ENCODE assay signal across 24 cellular contexts in the genomic region with DNA sequence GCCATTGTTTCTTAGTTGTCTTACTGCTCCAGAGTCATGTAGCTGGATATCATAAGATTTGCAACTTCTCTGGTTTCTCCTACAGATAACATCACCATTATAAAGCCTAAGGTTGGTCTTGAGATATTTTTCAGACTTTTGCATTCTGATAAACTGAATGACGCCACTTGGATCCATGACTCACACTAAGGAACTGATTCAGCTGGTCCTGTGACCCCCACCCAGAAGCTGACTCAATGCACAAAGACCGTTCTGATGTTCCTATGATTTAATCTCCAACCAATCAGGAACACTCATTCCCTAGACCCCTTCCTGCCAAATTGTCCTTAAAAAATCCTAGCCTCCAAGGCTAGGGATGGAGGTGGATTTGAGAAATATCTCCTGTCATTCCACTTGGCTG.
A peak's percentile ranks its signal among the peaks of the same experiment; 100 is the strongest.
DNase-seq lines count a peak whose midpoint lies in the region; ATAC-seq, FAIRE-seq and TF ChIP-seq lines count a peak whose summit lies in the region.
"Had no signal": no experiment of that assay in that cellular context is flagged by ENCODE, and none has a peak within 500 bp of the region (broad histone marks: within the 10 kb centered on the region; RNA-seq: fewer than 3 reads in every experiment).

No MANE protein-coding gene starts in this region.

- H3K27ac ChIP-seq in ACC112 (ENCODE audit: low read depth, low read length), result peak overlapping the region; percentile 72
- peak overlapping the region; percentile 47 for H3K27ac ChIP-seq in astrocyte (ENCODE audit: low read depth, low read length)
- no peak overlapping the region for H3K27ac ChIP-seq in foreskin keratinocyte
- H3K27ac ChIP-seq: A549, cardiac muscle cell, neural progenitor cell, right atrium auricular region, transverse colon had no signal

- no peaks in the 10 kb centered on the region for H3K36me3 Mint-ChIP-seq in astrocyte (ENCODE audit: low read depth, unreplicated experiment)
- H3K36me3 Mint-ChIP-seq in endothelial cell (ENCODE audit: low read depth, unreplicated experiment), result no peaks in the 10 kb centered on the region
- H3K36me3 Mint-ChIP-seq: activated naive CD4-positive, alpha-beta T cell treated with anti-CD3 and anti-CD28 coated beads, Interleukin-2, amount 50 U/mL, for 72 hours; CD14-positive monocyte; neural progenitor cell had no signal

- H3K27me3 ChIP-seq in ACC112 (ENCODE audit: insufficient read depth, low read length) (no peaks in the 10 kb centered on the region), astrocyte (ENCODE audit: insufficient read depth, low read length) (no peaks in the 10 kb centered on the region), foreskin keratinocyte (no peaks in the 10 kb centered on the region)
- H3K27me3 ChIP-seq: cardiac muscle cell, neural progenitor cell, right atrium auricular region, transverse colon had no signal

- H2AFZ ChIP-seq in ACC112 (ENCODE audit: low read length, unreplicated experiment) (peak overlapping the region; percentile 86), astrocyte (ENCODE audit: low read depth, low read length) (peak overlapping the region; percentile 56)
- H2AFZ ChIP-seq: neural progenitor cell had no signal

- H3K27ac Mint-ChIP-seq in astrocyte (ENCODE audit: unreplicated experiment), result peak overlapping the region; percentile 56
- H3K27ac Mint-ChIP-seq in endothelial cell (ENCODE audit: unreplicated experiment), result no peak overlapping the region
- H3K27ac Mint-ChIP-seq: activated naive CD4-positive, alpha-beta T cell treated with anti-CD3 and anti-CD28 coated beads, Interleukin-2, amount 50 U/mL, for 72 hours; activated T-cell treated with anti-CD3 and anti-CD28 coated beads, Interleukin-2, amount 50 U/mL, for 72 hours; CD14-positive monocyte; neural progenitor cell had no signal

- H4K20me1 ChIP-seq in astrocyte (ENCODE audit: insufficient read depth, low read length), result no peaks in the 10 kb centered on the region

- H3K4me2 ChIP-seq in astrocyte (ENCODE audit: low read length), result no peak overlapping the region
- H3K4me2 ChIP-seq: A549, neural progenitor cell had no signal

- H3K79me2 ChIP-seq in ACC112 (ENCODE audit: control insufficient read depth, insufficient read depth, low read length, unreplicated experiment) (no peaks in the 10 kb centered on the region), astrocyte (ENCODE audit: insufficient read depth, low read length) (no peaks in the 10 kb centered on the region)

- FAIRE-seq in astrocyte (lab: Jason Lieb, UNC), result no peak
- FAIRE-seq: A549 had no signal

- H3K36me3 ChIP-seq in ACC112 (ENCODE audit: insufficient read depth, low read length) (no peaks in the 10 kb centered on the region), astrocyte (ENCODE audit: insufficient read depth, low read length) (no peaks in the 10 kb centered on the region)
- H3K36me3 ChIP-seq: cardiac muscle cell, neural progenitor cell, right atrium auricular region, transverse colon had no signal

- H3K27me3 Mint-ChIP-seq in astrocyte (ENCODE audit: low read depth, unreplicated experiment) (no peaks in the 10 kb centered on the region), endothelial cell (ENCODE audit: unreplicated experiment) (no peaks in the 10 kb centered on the region)

- DNase-seq in HT1080 (ENCODE audit: low read depth) (peak; percentile 90), astrocyte (ENCODE audit: low read depth) (peak; percentile 90), foreskin keratinocyte (peak; percentile 49 to 85), posterior vena cava (ENCODE audit: low spot score) (no peak), NCI-H2081 treated with DMSO at 0.1 percent for 48 hours (lab: John Stamatoyannopoulos, UW) (no peak), endothelial cell (ENCODE audit: low spot score) (no peak)
- DNase-seq in activated CD4-positive, CD25-positive, alpha-beta regulatory T cell treated with anti-CD3 and anti-CD28 coated beads, Interleukin-2, amount 50 U/mL, for 72 hours, result no peak
- DNase-seq: activated CD4-positive, CD25-positive, alpha-beta regulatory T cell; activated T-cell treated with anti-CD3 and anti-CD28 coated beads, Interleukin-2, amount 50 U/mL, for 72 hours; DMS53; hypothalamus; NCI-H187; NCI-H510A; SHP77 treated with DMSO at 0.1 percent for 48 hours; stimulated activated CD4-positive, alpha-beta T cell treated with anti-CD3 and anti-CD28 coated beads, Interleukin-15, amount 100 ng/mL, for 24 hours; stimulated activated naive CD4-positive, alpha-beta T cell treated with Interleukin-2 at 50 U/mL for 16 hours; transverse colon had no signal

- H3K4me3 ChIP-seq in ACC112 (ENCODE audit: low read depth, low read length) (no peak overlapping the region), astrocyte (ENCODE audit: insufficient read depth, low read depth, low read length) (no peak overlapping the region)
- H3K4me3 ChIP-seq: A549, cardiac muscle cell, neural progenitor cell, right atrium auricular region, transverse colon had no signal

- intact Hi-C loops in posterior vena cava (cut with DNase I), result no loop called here

- H3K4me3 Mint-ChIP-seq in astrocyte (ENCODE audit: unreplicated experiment), result no peak overlapping the region
- no peak overlapping the region for H3K4me3 Mint-ChIP-seq in endothelial cell (ENCODE audit: unreplicated experiment)
- H3K4me3 Mint-ChIP-seq: activated T-cell treated with anti-CD3 and anti-CD28 coated beads, Interleukin-2, amount 50 U/mL, for 72 hours; CD14-positive monocyte; neural progenitor cell had no signal

- no peak overlapping the region for H3K9ac ChIP-seq in astrocyte (ENCODE audit: low read length)
- H3K9ac ChIP-seq: neural progenitor cell had no signal

- H3K4me1 Mint-ChIP-seq in astrocyte (ENCODE audit: low read depth, unreplicated experiment) (peaks cover 5% of the 10 kb centered on the region), endothelial cell (ENCODE audit: unreplicated experiment) (no peaks in the 10 kb centered on the region)
- H3K4me1 Mint-ChIP-seq: CD14-positive monocyte, neural progenitor cell had no signal

- TF ChIP-seq CTCF in astrocyte (IDR thresholded peaks at IDR 0.05; ENCODE audit: insufficient read depth, low read depth, low read length) (no peak), foreskin keratinocyte (conservative IDR thresholded peaks at IDR 0.05) (no peak), endothelial cell (IDR thresholded peaks at IDR 0.05; ENCODE audit: unreplicated experiment) (no peak)

- peak; percentile 92 for ATAC-seq in foreskin keratinocyte
- ATAC-seq: A549; activated naive CD4-positive, alpha-beta T cell treated with anti-CD3 and anti-CD28 coated beads, Interleukin-2, amount 50 U/mL, for 72 hours; activated T-cell treated with anti-CD3 and anti-CD28 coated beads, Interleukin-2, amount 50 U/mL, for 72 hours had no signal

- H3K4me1 ChIP-seq in ACC112 (ENCODE audit: control insufficient read depth, insufficient read depth, low read length, unreplicated experiment) (peaks cover 6% of the 10 kb centered on the region), astrocyte (ENCODE audit: insufficient read depth, low read length) (no peaks in the 10 kb centered on the region), foreskin keratinocyte (no peaks in the 10 kb centered on the region)
- H3K4me1 ChIP-seq: A549, neural progenitor cell, right atrium auricular region, transverse colon had no signal

- no peaks in the 10 kb centered on the region for H3K9me3 Mint-ChIP-seq in astrocyte (ENCODE audit: unreplicated experiment)
- H3K9me3 Mint-ChIP-seq in endothelial cell (ENCODE audit: unreplicated experiment), result no peaks in the 10 kb centered on the region
- H3K9me3 Mint-ChIP-seq: neural progenitor cell had no signal

- H3K9me3 ChIP-seq in astrocyte (ENCODE audit: insufficient read depth, low read depth, low read length), result no peaks in the 10 kb centered on the region
- H3K9me3 ChIP-seq: A549, transverse colon had no signal

Comparison
In these comparisons a context has a peak if more than half of its experiments do, and no peak if none do; other contexts are left out.
1. DNase-seq: peak in HT1080 (single experiment), astrocyte (single experiment) and foreskin keratinocyte (2 of 2); none in posterior vena cava (single experiment), NCI-H2081 treated with DMSO at 0.1 percent for 48 hours (single experiment), activated CD4-positive, CD25-positive, alpha-beta regulatory T cell treated with anti-CD3 and anti-CD28 coated beads, Interleukin-2, amount 50 U/mL, for 72 hours (single experiment) and endothelial cell (single experiment).